23 cellular contexts compared by ENCODE assay signal in the genomic region with DNA sequence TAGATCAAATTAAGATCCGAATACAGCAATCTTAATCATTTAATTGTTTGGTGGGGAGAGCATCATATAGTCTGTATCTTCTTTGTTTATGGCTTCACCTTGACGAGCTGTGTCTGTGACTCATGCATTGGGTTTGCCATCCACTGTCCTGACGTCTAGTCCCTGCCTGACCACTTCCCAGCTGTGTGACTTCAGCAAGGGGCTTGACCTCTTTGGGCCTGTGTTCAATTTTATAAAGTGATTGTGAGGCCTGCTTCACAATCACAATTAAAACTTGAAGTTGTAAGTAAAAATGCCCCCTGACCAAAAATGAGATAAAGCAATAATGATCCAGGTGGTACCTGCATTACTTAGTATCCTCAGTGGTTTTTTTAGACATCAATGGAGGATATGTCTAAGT.
DNase-seq lines count a peak whose midpoint lies in the region; ATAC-seq, FAIRE-seq and TF ChIP-seq lines count a peak whose summit lies in the region.
"Had no signal": no experiment of that assay in that cellular context is flagged by ENCODE, and none has a peak within 500 bp of the region (broad histone marks: within the 10 kb centered on the region; RNA-seq: fewer than 3 reads in every experiment).

No MANE protein-coding gene starts in this region.

- H3K4ac ChIP-seq in H1 (replicated peaks; ENCODE audit: insufficient read length, low read depth, low read length): no peak overlapping the region

- no peaks in the 10 kb centered on the region for H3K27me3 Mint-ChIP-seq in CD8-positive, alpha-beta T cell (ENCODE audit: low read depth)
- no peaks in the 10 kb centered on the region for H3K27me3 Mint-ChIP-seq in naive thymus-derived CD8-positive, alpha-beta T cell

- H2BK12ac ChIP-seq in H1 (ENCODE audit: low read depth, low read length): no peak overlapping the region

- H3K9me3 Mint-ChIP-seq in CD8-positive, alpha-beta T cell: no peaks in the 10 kb centered on the region
- H3K9me3 Mint-ChIP-seq in naive thymus-derived CD8-positive, alpha-beta T cell: no peaks in the 10 kb centered on the region
- H3K9me3 Mint-ChIP-seq: H9 had no signal

- TF ChIP-seq POLR2A in H1 (IDR thresholded peaks at IDR 0.05; ENCODE audit: control extremely low read depth in 1 of 2, low read depth in 2 of 2, low read length in 2 of 2) (no peak), sigmoid colon (IDR thresholded peaks at IDR 0.05) (no peak)

- H3K36me3 Mint-ChIP-seq in CD8-positive, alpha-beta T cell: no peaks in the 10 kb centered on the region
- H3K36me3 Mint-ChIP-seq in naive thymus-derived CD8-positive, alpha-beta T cell: no peaks in the 10 kb centered on the region

- H3K79me1 ChIP-seq in H1 (ENCODE audit: low read depth, low read length): no peaks in the 10 kb centered on the region

- H3K23ac ChIP-seq in H1 (ENCODE audit: insufficient read length): no peak overlapping the region

- H3K4me1 ChIP-seq in CD8-positive, alpha-beta T cell (ENCODE audit: insufficient read depth, low read length): peaks cover 18% of the 10 kb centered on the region
- H3K4me1 ChIP-seq in H1 (replicated peaks in 1 of 4; ENCODE audit: control insufficient read depth in 3 of 4, insufficient read depth in 4 of 4, low read length in 3 of 4) (peaks cover 0 to 4% (median 2%) of the 10 kb centered on the region in 4 experiments; a peak in 2 of 7 replicates), sigmoid colon (peaks cover 0 to 5% (median 0%) of the 10 kb centered on the region in 4 donors), ascending aorta (no peaks in the 10 kb centered on the region)

- no peak overlapping the region for H3K14ac ChIP-seq in H1 (ENCODE audit: insufficient read length)

- H3K9me3 ChIP-seq in CD8-positive, alpha-beta T cell (ENCODE audit: low read length): no peaks in the 10 kb centered on the region
- no peaks in the 10 kb centered on the region for H3K9me3 ChIP-seq in H1 (ENCODE audit: insufficient read depth in 2 of 2, low read depth in 1 of 2, low read length in 1 of 2)
- H3K9me3 ChIP-seq in sigmoid colon: no peaks in the 10 kb centered on the region
- no peaks in the 10 kb centered on the region for H3K9me3 ChIP-seq in ascending aorta
- H3K9me3 ChIP-seq: SK-N-SH had no signal

- peak overlapping the region; percentile 3 for H3K27ac Mint-ChIP-seq in CD8-positive, alpha-beta T cell
- H3K27ac Mint-ChIP-seq in naive thymus-derived CD8-positive, alpha-beta T cell: peak overlapping the region in 7 of 10 donors; percentile 4 to 82 (median 70)
- H3K27ac Mint-ChIP-seq: H9 had no signal

- no peak for ATAC-seq in CD8-positive, alpha-beta T cell
- no peak for ATAC-seq in naive thymus-derived CD8-positive, alpha-beta T cell
- no peak for ATAC-seq in HG02970 (IDR thresholded peaks at IDR 0.05; ENCODE audit: low FRiP score, unreplicated experiment)
- ATAC-seq: PC-3 had no signal

- H3K27ac ChIP-seq in CD8-positive, alpha-beta T cell (ENCODE audit: low read depth, low read length): no peak overlapping the region
- H3K27ac ChIP-seq in H1 (ENCODE audit: low read depth, low read length) (no peak overlapping the region), sigmoid colon (peak overlapping the region in 3 of 4 donors; percentile 31 to 37 (median 32)), ascending aorta (no peak overlapping the region)

- no peak overlapping the region for H3K4me3 ChIP-seq in CD8-positive, alpha-beta T cell (ENCODE audit: low read depth, low read length)
- no peak overlapping the region for H3K4me3 ChIP-seq in H1 (ENCODE audit: extremely low read depth in 1 of 4, insufficient read depth in 2 of 4, low read depth in 3 of 4, low read length in 4 of 4)
- no peak overlapping the region for H3K4me3 ChIP-seq in sigmoid colon
- no peak overlapping the region for H3K4me3 ChIP-seq in ascending aorta

- H2BK15ac ChIP-seq in H1 (ENCODE audit: low read length): 0 out of 2 replicates have a peak overlapping the region, but pooled peaks have one; percentile 65

- no peaks in the 10 kb centered on the region for H3K79me2 ChIP-seq in H1 (ENCODE audit: control insufficient read depth in 1 of 2, insufficient read depth in 2 of 2, low read length in 2 of 2)

- intact Hi-C loops in CD8-positive, alpha-beta T cell (cut with DNase I, micrococcal nuclease): loop anchor here in 1 of 2 experiments (10.0 kb wide), 1 partner anchor 570 kb away; no protein-coding TSS in a partner anchor
- intact Hi-C loops in sigmoid colon (cut with DNase I) (no loop called here), ascending aorta (cut with DNase I) (no loop called here)

- no peak overlapping the region for H2AK5ac ChIP-seq in H1 (ENCODE audit: low read depth, low read length)

- no peaks in the 10 kb centered on the region for H3K23me2 ChIP-seq in H1 (ENCODE audit: low read depth, low read length)

- TF ChIP-seq EP300 in H1 (IDR thresholded peaks at IDR 0.05; ENCODE audit: borderline replicate concordance in 1 of 2, low read depth in 2 of 2, low read length in 2 of 2) (no peak), sigmoid colon (IDR thresholded peaks at IDR 0.05) (no peak)

- H2BK120ac ChIP-seq in H1 (replicated peaks; ENCODE audit: low read depth, low read length): no peak overlapping the region

- no peaks in the 10 kb centered on the region for H3K27me3 ChIP-seq in CD8-positive, alpha-beta T cell (ENCODE audit: insufficient read depth, low read length)
- H3K27me3 ChIP-seq in H1 (replicated peaks in 1 of 4; ENCODE audit: control insufficient read depth in 3 of 4, extremely low read depth in 1 of 4, insufficient read depth in 3 of 4, low read length in 3 of 4) (no peaks in the 10 kb centered on the region), sigmoid colon (no peaks in the 10 kb centered on the region), ascending aorta (no peaks in the 10 kb centered on the region)

- no peak overlapping the region for H4K91ac ChIP-seq in H1 (replicated peaks; ENCODE audit: insufficient read length, low read length)

- WGBS in H1 (ENCODE audit: extremely low coverage in 1 of 2, insufficient coverage in 1 of 2, insufficient read length in 1 of 2, insufficient replicate concordance in 2 of 2, low coverage in 1 of 2, low lambda C conversion rate in 2 of 2, missing lambda C conversion rate in 1 of 2), 2 experiments: 87% methylated on average over 3 of the region's 3 CpGs; no CpG with 5 or more reads in 1 of the 2 experiments
- 68 to 79% methylated on average over 3 of the region's 3 CpGs for WGBS in sigmoid colon, 2 donors

- FAIRE-seq in H1 (lab: Jason Lieb, UNC): no peak
- FAIRE-seq: D721Med, GM18507 had no signal

- H3K36me3 ChIP-seq in CD8-positive, alpha-beta T cell (ENCODE audit: insufficient read depth, low read length): no peaks in the 10 kb centered on the region
- H3K36me3 ChIP-seq in H1 (ENCODE audit: control insufficient read depth in 2 of 4, insufficient read depth in 4 of 4, low read length in 3 of 4) (no peaks in the 10 kb centered on the region), sigmoid colon (no peaks in the 10 kb centered on the region), ascending aorta (no peaks in the 10 kb centered on the region)

- POLR2A ChIA-PET in CD8-positive, alpha-beta T cell (lab: Charles Lee): no interaction called here
- POLR2A ChIA-PET in H1 (lab: Charles Lee; ENCODE audit: partially characterized antibody): no interaction called here
- POLR2A ChIA-PET in naive thymus-derived CD8-positive, alpha-beta T cell (lab: Charles Lee): no interaction called here

- DNase-seq in CD8-positive, alpha-beta T cell: no peak
- DNase-seq in H1 (ENCODE audit: low read depth in 1 of 2, low spot score in 2 of 2): no peak
- no peak for DNase-seq in naive thymus-derived CD8-positive, alpha-beta T cell
- no peak for DNase-seq in sigmoid colon
- DNase-seq in NCI-H748 treated with DMSO at 0.1 percent for 48 hours (lab: John Stamatoyannopoulos, UW): no peak
- no peak for DNase-seq in mesenteric fat pad (ENCODE audit: low spot score)
- no peak for DNase-seq in ascending aorta (ENCODE audit: low spot score in 2 of 2)
- DNase-seq: 8988T; H9; IMR-90; NCI-H1092 treated with DMSO at 0.1 percent for 48 hours; NCI-H1436; NCI-H187 treated with DMSO at 0.1 percent for 48 hours; NCI-H2171 treated with DMSO at 0.1 percent for 48 hours; NCI-H446; NCI-H524 treated with DMSO at 0.1 percent for 48 hours; NCI-H82; NK-92 treated with Interleukin-12 subunit alpha and Interleukin-12 subunit beta, amount 100 ng/mL, for 24 hours; PC-3; SK-N-SH had no signal

- H4K5ac ChIP-seq in H1 (ENCODE audit: insufficient read length, low read depth, low read length): no peak overlapping the region

- no peak for TF ChIP-seq RAD21 in H1 (IDR thresholded peaks at IDR 0.05 in 1 of 2, conservative IDR thresholded peaks at IDR 0.05 in 1 of 2; ENCODE audit: low read depth in 2 of 2, low read length in 2 of 2)

- H4K20me1 ChIP-seq in H1 (replicated peaks in 1 of 2; ENCODE audit: control insufficient read depth in 1 of 2, insufficient read depth in 2 of 2, low read length in 2 of 2): no peaks in the 10 kb centered on the region

- no peak overlapping the region for H3K4me2 ChIP-seq in H1 (ENCODE audit: insufficient read depth in 1 of 2, low read depth in 2 of 2, low read length in 2 of 2)
- H3K4me2 ChIP-seq: SK-N-SH had no signal

- peak overlapping the region; percentile 39; the same call in 1 of the 2 replicates for H2AFZ ChIP-seq in H1 (ENCODE audit: low read length)

- CTCF ChIA-PET in CD8-positive, alpha-beta T cell (lab: Charles Lee): interaction anchor here (0.8 kb wide), 1 partner anchor 556 kb away, joined by 3 read pairs; no protein-coding TSS in a partner anchor
- CTCF ChIA-PET in H1 (lab: Charles Lee; ENCODE audit: partially characterized antibody): interaction anchor here (0.6 kb wide), 1 partner anchor 524 kb away, joined by 3 read pairs; no protein-coding TSS in a partner anchor

- H3K4me3 Mint-ChIP-seq in CD8-positive, alpha-beta T cell: no peak overlapping the region
- H3K4me3 Mint-ChIP-seq in naive thymus-derived CD8-positive, alpha-beta T cell: no peak overlapping the region
- H3K4me3 Mint-ChIP-seq: H9 had no signal

- H3K4me1 Mint-ChIP-seq in CD8-positive, alpha-beta T cell (ENCODE audit: low read depth): peaks cover 28% of the 10 kb centered on the region
- H3K4me1 Mint-ChIP-seq in naive thymus-derived CD8-positive, alpha-beta T cell: peaks cover 7 to 31% (median 24%) of the 10 kb centered on the region in 4 donors

- H2BK20ac ChIP-seq in H1 (ENCODE audit: low read length): no peak overlapping the region

- H3K9ac ChIP-seq in H1 (replicated peaks in 1 of 4; ENCODE audit: extremely low read depth in 1 of 4, low read depth in 3 of 4, low read length in 3 of 4): no peak overlapping the region
- H3K9ac ChIP-seq: SK-N-SH had no signal

- no peak overlapping the region for H3K18ac ChIP-seq in H1 (ENCODE audit: extremely low read depth, low read length)

- no peak overlapping the region for H2BK5ac ChIP-seq in H1 (ENCODE audit: low read depth, low read length)

- H4K8ac ChIP-seq in H1 (ENCODE audit: extremely low read depth, insufficient read depth, low read length): no peak overlapping the region

- H3K56ac ChIP-seq in H1 (replicated peaks; ENCODE audit: insufficient read length, low read depth, low read length): no peak overlapping the region

- no peak for TF ChIP-seq CTCF in CD8-positive, alpha-beta T cell (IDR thresholded peaks at IDR 0.05)
- TF ChIP-seq CTCF in H1 (IDR thresholded peaks at IDR 0.05; ENCODE audit: control extremely low read depth in 1 of 3, insufficient read depth in 1 of 3, low read depth in 1 of 3, low read length in 3 of 3) (no peak), sigmoid colon (IDR thresholded peaks at IDR 0.05) (no peak), ascending aorta (IDR thresholded peaks at IDR 0.05) (no peak)

TF ChIP-seq in H1, 55 proteins besides CTCF, POLR2A, EP300 and RAD21 (continues in another document):
- TF ChIP-seq SIRT6 (IDR thresholded peaks at IDR 0.05; ENCODE audit: low read length): no peak

Comparison
In these comparisons a context has a peak if more than half of its experiments do, and no peak if none do; other contexts are left out.
1. H3K27ac ChIP-seq: peak in sigmoid colon (3 of 4); none in CD8-positive, alpha-beta T cell (single experiment), H1 (single experiment) and ascending aorta (0 of 2).